8 cellular contexts compared by ENCODE assay signal in the genomic region with DNA sequence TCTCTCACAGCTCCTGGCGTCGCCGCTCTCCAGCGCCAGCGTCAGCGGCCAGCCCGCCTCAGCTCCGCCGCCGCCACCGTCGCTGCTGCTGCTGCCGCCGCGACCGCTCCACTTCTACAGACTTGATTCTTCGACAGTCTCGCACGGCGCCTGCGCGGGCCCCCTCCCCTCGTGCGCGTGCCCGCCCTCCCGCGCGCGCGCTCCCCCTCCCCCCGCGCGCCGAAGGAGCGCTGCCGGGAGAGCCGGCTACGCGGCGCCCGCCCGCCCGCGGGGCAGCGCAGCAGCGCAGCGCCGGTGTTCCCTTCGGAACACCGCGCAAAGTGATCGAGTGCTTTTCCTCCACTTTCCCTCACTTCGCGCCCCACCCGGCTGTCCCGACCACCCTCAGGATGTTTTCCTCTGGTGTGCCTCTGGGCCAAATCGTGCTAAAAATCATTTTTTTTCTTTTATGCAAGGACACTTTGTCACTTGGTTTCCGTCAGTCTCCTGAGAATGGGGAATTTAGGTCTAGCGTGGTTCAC. TPM values are rescaled to one million over a fixed set of nuclear protein-coding genes. Genes with fewer than 3 reads are reported as not detected.
DNase-seq lines count a peak whose midpoint lies in the region; ATAC-seq and TF ChIP-seq lines count a peak whose summit lies in the region.

A gene (minus strand): TSS at position 118 of the 521 bp plus-strand sequence. CDS start 684 bp downstream, outside the sequence.

- peak within 1 kb of the TSS; percentile 93 for H2AFZ ChIP-seq in trophoblast cell (ENCODE audit: insufficient read depth, low read length, poor library complexity)

- peak within 1 kb of the TSS; percentile 98 for H3K9ac ChIP-seq in trophoblast cell (ENCODE audit: low read length)

- H3K79me2 ChIP-seq in trophoblast cell (ENCODE audit: control insufficient read depth, insufficient read depth, low read length, poor library complexity), result peaks cover 40% of the 10 kb centered on the region

- intact Hi-C loops in CD8-positive, alpha-beta T cell (cut with DNase I, micrococcal nuclease), result loop anchor here (1.0 to 5.0 kb wide), 7 partner anchors 162 to 1257 kb away; a partner anchor contains a TSS
- intact Hi-C loops in cardiac septum (cut with DNase I), result loop anchor here (1.0 to 5.0 kb wide), 6 partner anchors 92 to 473 kb away; no protein-coding TSS in a partner anchor

- ATAC-seq in CD8-positive, alpha-beta T cell, result peak; percentile 4
- peak; percentile 15 for ATAC-seq in GM21723 (IDR thresholded peaks at IDR 0.05; ENCODE audit: unreplicated experiment)
- peak; percentile 2 for ATAC-seq in activated naive CD8-positive, alpha-beta T cell treated with anti-CD3 and anti-CD28 coated beads, Interleukin-2, amount 50 U/mL, for 24 hours

- H2AK5ac ChIP-seq in trophoblast cell (ENCODE audit: low read length), result peak within 1 kb of the TSS; percentile 99

- peak within 1 kb of the TSS; percentile 100 for H3K14ac ChIP-seq in trophoblast cell (ENCODE audit: low read length)

- no CpG with 5 or more reads among the region's 60 CpGs for WGBS in trophoblast cell (ENCODE audit: extremely low coverage, insufficient coverage, insufficient read length)

- POLR2A ChIA-PET in CD8-positive, alpha-beta T cell (lab: Charles Lee), result interaction anchor here (0.7 to 8.2 kb wide), 14 partner anchors 9 to 474 kb away, joined by 3 to 129 read pairs (median 4); no protein-coding TSS in a partner anchor

- H3K4me3 Mint-ChIP-seq in CD8-positive, alpha-beta T cell, result peak within 1 kb of the TSS; percentile 92
- H3K4me3 Mint-ChIP-seq in activated naive CD8-positive, alpha-beta T cell treated with anti-CD3 and anti-CD28 coated beads, Interleukin-2, amount 50 U/mL, for 24 hours, result peak within 1 kb of the TSS; percentile 92

- H3K4me2 ChIP-seq in trophoblast cell (ENCODE audit: low read length), result peak within 1 kb of the TSS; percentile 98

- peak; percentile 68 to 91 (median 81) for DNase-seq in CD8-positive, alpha-beta T cell
- peak; percentile 87 for DNase-seq in NAMALWA (ENCODE audit: low spot score)
- DNase-seq in T follicular helper cell (ENCODE audit: low read depth), result peak; percentile 75
- DNase-seq in activated naive CD8-positive, alpha-beta T cell treated with anti-CD3 and anti-CD28 coated beads, Interleukin-2, amount 50 U/mL, for 24 hours, result peak; percentile 85
- peak; percentile 93 for DNase-seq in cardiac septum (ENCODE audit: low spot score)
- DNase-seq in trophoblast cell, result peak; percentile 62 to 90
- peak; percentile 83 for DNase-seq in ureter (ENCODE audit: low spot score)

- H4K8ac ChIP-seq in trophoblast cell (ENCODE audit: low read depth, low read length), result peak within 1 kb of the TSS; percentile 99

- H3K36me3 ChIP-seq in CD8-positive, alpha-beta T cell (ENCODE audit: insufficient read depth, low read length), result peaks cover 14% of the 10 kb centered on the region
- peaks cover 19 to 21% of the 10 kb centered on the region in 2 experiments for H3K36me3 ChIP-seq in trophoblast cell (ENCODE audit: control insufficient read depth in 1 of 2, insufficient read depth in 2 of 2, low read length in 2 of 2)

- peak within 1 kb of the TSS; percentile 78 for H3K4me3 ChIP-seq in CD8-positive, alpha-beta T cell (ENCODE audit: low read depth, low read length)
- peak within 1 kb of the TSS; percentile 97 for H3K4me3 ChIP-seq in trophoblast cell (ENCODE audit: low read depth, low read length)

- peak within 1 kb of the TSS; percentile 87 for H2BK12ac ChIP-seq in trophoblast cell (ENCODE audit: low read length)

- H2BK5ac ChIP-seq in trophoblast cell (ENCODE audit: low read depth, low read length, poor library complexity), result peak within 1 kb of the TSS; percentile 100

- H3K9me3 Mint-ChIP-seq in CD8-positive, alpha-beta T cell, result no peaks in the 10 kb centered on the region
- no peaks in the 10 kb centered on the region for H3K9me3 Mint-ChIP-seq in activated naive CD8-positive, alpha-beta T cell treated with anti-CD3 and anti-CD28 coated beads, Interleukin-2, amount 50 U/mL, for 24 hours

- peaks cover 46% of the 10 kb centered on the region for H3K4me1 ChIP-seq in CD8-positive, alpha-beta T cell (ENCODE audit: insufficient read depth, low read length)
- H3K4me1 ChIP-seq in trophoblast cell (ENCODE audit: control insufficient read depth in 1 of 2, insufficient read depth in 2 of 2, low read length in 2 of 2), result peaks cover 24 to 29% of the 10 kb centered on the region in 2 experiments

- H4K12ac ChIP-seq in trophoblast cell (ENCODE audit: low read depth, low read length), result peak within 1 kb of the TSS; percentile 97

- CTCF ChIA-PET in CD8-positive, alpha-beta T cell (lab: Charles Lee), result interaction anchor here (2.4 kb wide), 1 partner anchor 83 kb away, joined by 6 read pairs; no protein-coding TSS in a partner anchor

- peak within 1 kb of the TSS; percentile 100 for H4K91ac ChIP-seq in trophoblast cell (ENCODE audit: low read depth, low read length)

- no peak within 1 kb of the TSS for H3K23ac ChIP-seq in trophoblast cell (ENCODE audit: low read length)

- H3K27ac ChIP-seq in CD8-positive, alpha-beta T cell (ENCODE audit: low read depth, low read length), result peak within 1 kb of the TSS; percentile 97
- H3K27ac ChIP-seq in trophoblast cell (ENCODE audit: low read depth, low read length), result peak within 1 kb of the TSS; percentile 100

- H3K36me3 Mint-ChIP-seq in CD8-positive, alpha-beta T cell, result peaks cover 36% of the 10 kb centered on the region
- H3K36me3 Mint-ChIP-seq in activated naive CD8-positive, alpha-beta T cell treated with anti-CD3 and anti-CD28 coated beads, Interleukin-2, amount 50 U/mL, for 24 hours (ENCODE audit: low read depth), result peaks cover 35% of the 10 kb centered on the region

- H3K79me1 ChIP-seq in trophoblast cell (ENCODE audit: low read length), result peaks cover 47% of the 10 kb centered on the region

- no peaks in the 10 kb centered on the region for H3K9me3 ChIP-seq in CD8-positive, alpha-beta T cell (ENCODE audit: low read length)
- no peaks in the 10 kb centered on the region for H3K9me3 ChIP-seq in trophoblast cell (ENCODE audit: insufficient read depth, low read depth, low read length)

- no peaks in the 10 kb centered on the region for H3K27me3 ChIP-seq in CD8-positive, alpha-beta T cell (ENCODE audit: insufficient read depth, low read length)
- H3K27me3 ChIP-seq in trophoblast cell (ENCODE audit: insufficient read depth, low read length), result no peaks in the 10 kb centered on the region

- peak within 1 kb of the TSS; percentile 100 for H3K18ac ChIP-seq in trophoblast cell (ENCODE audit: low read length)

- TF ChIP-seq CTCF in CD8-positive, alpha-beta T cell (IDR thresholded peaks at IDR 0.05), result no peak

- H3K4me1 Mint-ChIP-seq in CD8-positive, alpha-beta T cell (ENCODE audit: low read depth), result peaks cover 52% of the 10 kb centered on the region
- peaks cover 54% of the 10 kb centered on the region for H3K4me1 Mint-ChIP-seq in activated naive CD8-positive, alpha-beta T cell treated with anti-CD3 and anti-CD28 coated beads, Interleukin-2, amount 50 U/mL, for 24 hours

- H3K4ac ChIP-seq in trophoblast cell (ENCODE audit: low read depth, low read length), result peak within 1 kb of the TSS; percentile 99

- peak within 1 kb of the TSS; percentile 98 for H2BK120ac ChIP-seq in trophoblast cell (ENCODE audit: insufficient read depth, low read length, poor library complexity)

- peak within 1 kb of the TSS; percentile 98 for H3K27ac Mint-ChIP-seq in CD8-positive, alpha-beta T cell
- H3K27ac Mint-ChIP-seq in activated naive CD8-positive, alpha-beta T cell treated with anti-CD3 and anti-CD28 coated beads, Interleukin-2, amount 50 U/mL, for 24 hours, result peak within 1 kb of the TSS; percentile 99

- H3K27me3 Mint-ChIP-seq in CD8-positive, alpha-beta T cell (ENCODE audit: low read depth), result no peaks in the 10 kb centered on the region
- peaks cover 6% of the 10 kb centered on the region for H3K27me3 Mint-ChIP-seq in activated naive CD8-positive, alpha-beta T cell treated with anti-CD3 and anti-CD28 coated beads, Interleukin-2, amount 50 U/mL, for 24 hours

RNA-seq across cellular contexts. Expression of the gene that starts here (rescaled TPM):
- total RNA-seq in CD8-positive, alpha-beta T cell, result 100 to 1,000 TPM; 707 to 714 TPM
- total RNA-seq in cardiac septum, result 65.6 TPM
- polyA plus RNA-seq in trophoblast cell (2013), result 147 and 150 TPM in 2 replicates
- total RNA-seq in ureter, result 118 TPM

Comparison
In these comparisons a context has a peak if more than half of its experiments do, and no peak if none do; other contexts are left out.
1. Peak in every context shown above with its lines: DNase-seq, ATAC-seq, H3K4me3 ChIP-seq and H3K27ac ChIP-seq.